10 cellular contexts compared by ENCODE assay signal in the genomic region with DNA sequence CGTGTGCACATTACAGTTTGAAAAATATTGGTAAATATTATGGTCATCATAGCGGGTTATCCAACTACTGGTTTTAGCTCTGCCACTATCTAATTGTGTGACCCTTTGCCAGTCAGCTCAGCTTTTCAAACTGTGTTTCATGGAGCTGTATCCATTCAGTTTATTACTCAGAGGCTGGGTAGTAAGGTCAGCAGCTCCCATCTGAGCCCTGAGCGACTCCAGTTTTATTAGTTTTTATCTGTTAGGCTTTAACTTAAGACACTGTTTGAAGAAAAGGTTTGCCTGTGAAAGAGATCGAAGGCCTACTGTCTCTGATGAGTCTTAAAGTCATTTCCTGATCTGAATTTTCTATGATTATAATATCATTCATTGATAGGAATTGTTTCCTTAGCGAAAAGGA.
"Had no signal": no experiment of that assay in that cellular context is flagged by ENCODE, and none has a peak within 500 bp of the region (broad histone marks: within the 10 kb centered on the region; RNA-seq: fewer than 3 reads in every experiment).

No MANE protein-coding gene starts in this region.

- H2AFZ ChIP-seq: GM23248, GM23338 had no signal

- H3K9me3 ChIP-seq: HAP-1 had no signal

- H3K4me2 ChIP-seq: GM23338 had no signal

- H3K9ac ChIP-seq: GM23248 had no signal

- H3K36me3 ChIP-seq: HAP-1 had no signal

- ATAC-seq: GM23338, HCT116 had no signal

- FAIRE-seq: H54 had no signal

- DNase-seq: GM23248, GOT3, H7, H9, HCEC 1CT, HFFc6 had no signal

- H3K27ac ChIP-seq: GM23248 had no signal

- H3K4me1 ChIP-seq: HAP-1 had no signal

- H3K4me3 ChIP-seq: GM23248, GM23338, HAP-1 had no signal
